ENCODE assay signal across 14 cellular contexts in the genomic region with DNA sequence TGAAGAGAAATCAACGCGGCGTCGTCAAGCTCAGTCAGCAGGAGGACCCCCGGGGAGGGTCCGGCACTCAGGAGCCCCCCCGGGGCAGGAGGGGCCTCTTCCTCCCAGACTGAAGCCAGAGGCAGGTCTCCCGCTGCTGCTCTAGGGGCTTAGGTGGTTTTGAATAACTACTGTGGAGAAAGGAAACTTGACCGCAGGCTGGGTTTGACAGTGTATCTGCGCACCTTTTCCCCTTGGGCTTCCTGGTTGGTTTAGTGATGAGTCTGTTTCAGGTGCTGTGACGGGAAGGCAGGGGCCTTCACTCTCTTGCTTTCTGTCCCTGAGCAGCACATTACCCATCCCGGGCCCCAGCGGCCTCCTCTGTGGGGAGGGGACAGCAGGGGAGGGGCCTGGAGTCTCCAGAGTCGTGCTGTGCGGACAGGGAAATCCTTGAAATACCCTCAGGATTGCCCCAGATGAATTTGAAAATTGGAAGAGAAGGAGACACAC.
"Had no signal": no experiment of that assay in that cellular context is flagged by ENCODE, and none has a peak within 500 bp of the region (broad histone marks: within the 10 kb centered on the region; RNA-seq: fewer than 3 reads in every experiment).

No MANE protein-coding gene starts in this region.

- H3K36me3 Mint-ChIP-seq: activated CD8-positive, alpha-beta memory T cell treated with anti-CD3 and anti-CD28 coated beads, Interleukin-2, amount 10 ng/mL, durations not matched to agents 7 days and 5 days; activated naive CD4-positive, alpha-beta T cell treated with anti-CD3 and anti-CD28 coated beads, Interleukin-2, amount 10 ng/mL, durations not matched to agents 7 days and 5 days; naive thymus-derived CD8-positive, alpha-beta T cell; T-cell had no signal

- H3K27ac Mint-ChIP-seq: activated CD8-positive, alpha-beta memory T cell treated with anti-CD3 and anti-CD28 coated beads, Interleukin-2, amount 10 ng/mL, durations not matched to agents 7 days and 5 days; activated naive CD4-positive, alpha-beta T cell treated with anti-CD3 and anti-CD28 coated beads, Interleukin-2, amount 10 ng/mL, durations not matched to agents 7 days and 5 days; T-cell had no signal

- H3K27ac ChIP-seq: gastrocnemius medialis, hepatocyte, left lung, stomach, testis had no signal

- H3K4me1 ChIP-seq: gastrocnemius medialis, left lung, stomach, testis had no signal

- H3K4me1 Mint-ChIP-seq: activated CD8-positive, alpha-beta memory T cell treated with anti-CD3 and anti-CD28 coated beads, Interleukin-2, amount 10 ng/mL, durations not matched to agents 7 days and 5 days; activated naive CD4-positive, alpha-beta T cell treated with anti-CD3 and anti-CD28 coated beads, Interleukin-2, amount 10 ng/mL, durations not matched to agents 7 days and 5 days; naive thymus-derived CD8-positive, alpha-beta T cell; T-cell had no signal

- ATAC-seq: activated CD8-positive, alpha-beta memory T cell treated with anti-CD3 and anti-CD28 coated beads, Interleukin-2, amount 10 ng/mL, durations not matched to agents 7 days and 5 days; gastrocnemius medialis; left lung; naive thymus-derived CD8-positive, alpha-beta T cell; sciatic nerve; T-cell had no signal

- H3K4me3 Mint-ChIP-seq: activated CD8-positive, alpha-beta memory T cell treated with anti-CD3 and anti-CD28 coated beads, Interleukin-2, amount 10 ng/mL, durations not matched to agents 7 days and 5 days; activated naive CD4-positive, alpha-beta T cell treated with anti-CD3 and anti-CD28 coated beads, Interleukin-2, amount 10 ng/mL, durations not matched to agents 7 days and 5 days; naive thymus-derived CD8-positive, alpha-beta T cell; T-cell had no signal

- H3K4me3 ChIP-seq: gastrocnemius medialis, hepatocyte, left lung, stomach, testis had no signal

- H3K36me3 ChIP-seq: gastrocnemius medialis, left lung, stomach had no signal

- H3K9me3 ChIP-seq: gastrocnemius medialis, left lung, stomach, testis had no signal

- H3K27me3 ChIP-seq: hepatocyte, testis had no signal

- DNase-seq: activated CD4-positive, alpha-beta T cell treated with anti-CD3 and anti-CD28 coated beads, Interleukin-2, amount 50 U/mL, for 4 hours; activated CD4-positive, CD25-positive, alpha-beta regulatory T cell treated with anti-CD3 and anti-CD28 coated beads, Interleukin-2, amount 50 U/mL, for 72 hours; activated CD8-positive, alpha-beta memory T cell treated with anti-CD3 and anti-CD28 coated beads, Interleukin-2, amount 10 ng/mL, durations not matched to agents 7 days and 5 days; activated naive CD4-positive, alpha-beta T cell treated with anti-CD3 and anti-CD28 coated beads, Interleukin-2, amount 10 ng/mL, durations not matched to agents 7 days and 5 days; activated T-cell treated with anti-CD3 and anti-CD28 coated beads, Interleukin-2, amount 50 U/mL, for 1 hour; gastrocnemius medialis; naive thymus-derived CD8-positive, alpha-beta T cell; stomach; T-cell; T-helper 9 cell; testis had no signal

- H3K9me3 Mint-ChIP-seq: activated naive CD4-positive, alpha-beta T cell treated with anti-CD3 and anti-CD28 coated beads, Interleukin-2, amount 10 ng/mL, durations not matched to agents 7 days and 5 days had no signal
